ENCODE assay signal across 14 cellular contexts in genomic region chr20:62030357-62030756, GRCh38. TPM values are rescaled to one million over a fixed set of nuclear protein-coding genes. Genes with fewer than 3 reads are reported as not detected.
DNase-seq lines count a peak whose midpoint lies in the region; ATAC-seq, FAIRE-seq and TF ChIP-seq lines count a peak whose summit lies in the region.
"Had no signal": no experiment of that assay in that cellular context is flagged by ENCODE, and none has a peak within 500 bp of the region (broad histone marks: within the 10 kb centered on the region; RNA-seq: fewer than 3 reads in every experiment).

No MANE protein-coding gene starts in this region.

- peaks cover 8% of the 10 kb centered on the region for H3K4me1 ChIP-seq in keratinocyte (ENCODE audit: control insufficient read depth, extremely low read depth, insufficient read depth, low read length)
- peaks cover 23% of the 10 kb centered on the region for H3K4me1 ChIP-seq in upper lobe of right lung

- no peak for FAIRE-seq in keratinocyte (lab: Jason Lieb, UNC)

- peaks cover 15% of the 10 kb centered on the region for H4K20me1 ChIP-seq in keratinocyte (ENCODE audit: control insufficient read depth, extremely low read depth, insufficient read depth, low read length)

- H3K79me2 ChIP-seq in keratinocyte (ENCODE audit: control insufficient read depth, insufficient read depth, low read length), result peaks cover 67% of the 10 kb centered on the region

- DNase-seq in natural killer cell, result no peak
- DNase-seq in natural killer cell treated with Interleukin-12 subunit alpha and Interleukin-12 subunit beta and Interleukin-15 and Interleukin-18, amount 100 ng/mL, for 72 hours (ENCODE audit: low spot score), result no peak
- no peak for DNase-seq in activated CD4-positive, alpha-beta memory T cell treated with anti-CD3 and anti-CD28 coated beads for 36 hours
- DNase-seq in keratinocyte (ENCODE audit: low read depth, low spot score), result no peak
- DNase-seq in GM13977 (ENCODE audit: low spot score), result no peak
- no peak for DNase-seq in upper lobe of right lung
- DNase-seq: activated CD8-positive, alpha-beta memory T cell treated with anti-CD3 and anti-CD28 coated beads for 24 hours; caudate nucleus; NCI-H2081 treated with DMSO at 0.1 percent for 48 hours; NCI-H748 treated with DMSO at 0.1 percent for 48 hours; nephron progenitor cell; thyroid gland had no signal

- H3K4me3 ChIP-seq in keratinocyte (ENCODE audit: control insufficient read depth in 2 of 3, extremely low read depth in 1 of 3, insufficient read depth in 2 of 3, low read depth in 1 of 3, low read length in 3 of 3), result no peak overlapping the region
- no peak overlapping the region for H3K4me3 ChIP-seq in upper lobe of right lung
- H3K4me3 ChIP-seq: thyroid gland had no signal

- ATAC-seq in natural killer cell, result no peak
- ATAC-seq in natural killer cell treated with Interleukin-12 subunit alpha and Interleukin-12 subunit beta and Interleukin-15 and Interleukin-18, amount 100 ng/mL, for 72 hours, result no peak
- no peak for ATAC-seq in GM21423 (IDR thresholded peaks at IDR 0.05; ENCODE audit: unreplicated experiment)
- ATAC-seq in upper lobe of right lung, result no peak
- ATAC-seq in GM19467 (IDR thresholded peaks at IDR 0.05; ENCODE audit: unreplicated experiment), result no peak

- H3K9ac ChIP-seq in keratinocyte (ENCODE audit: control insufficient read depth, extremely low read depth, insufficient read depth, low read length), result no peak overlapping the region

- dilution Hi-C loops in keratinocyte (cut with MboI; ENCODE audit: extremely low pct_ligation_motif_present, low sequenced_read_pairs), result no loop called here

- H3K9me3 Mint-ChIP-seq in natural killer cell, result no peaks in the 10 kb centered on the region
- no peaks in the 10 kb centered on the region for H3K9me3 Mint-ChIP-seq in natural killer cell treated with Interleukin-12 subunit alpha and Interleukin-12 subunit beta and Interleukin-15 and Interleukin-18, amount 100 ng/mL, for 72 hours
- H3K9me3 Mint-ChIP-seq in activated CD4-positive, alpha-beta memory T cell treated with anti-CD3 and anti-CD28 coated beads for 36 hours, result no peaks in the 10 kb centered on the region

- no peaks in the 10 kb centered on the region for H3K36me3 Mint-ChIP-seq in natural killer cell
- H3K36me3 Mint-ChIP-seq in natural killer cell treated with Interleukin-12 subunit alpha and Interleukin-12 subunit beta and Interleukin-15 and Interleukin-18, amount 100 ng/mL, for 72 hours, result no peaks in the 10 kb centered on the region
- H3K36me3 Mint-ChIP-seq in activated CD4-positive, alpha-beta memory T cell treated with anti-CD3 and anti-CD28 coated beads for 36 hours, result no peaks in the 10 kb centered on the region

- peaks cover 2% of the 10 kb centered on the region for H3K9me1 ChIP-seq in keratinocyte (ENCODE audit: control insufficient read depth, extremely low read depth, insufficient read depth, low read length)

- H2AFZ ChIP-seq in keratinocyte (ENCODE audit: control insufficient read depth, low read length), result no peak overlapping the region

- H3K27me3 Mint-ChIP-seq in natural killer cell (ENCODE audit: low read depth in 2 of 2), result no peaks in the 10 kb centered on the region
- no peaks in the 10 kb centered on the region for H3K27me3 Mint-ChIP-seq in natural killer cell treated with Interleukin-12 subunit alpha and Interleukin-12 subunit beta and Interleukin-15 and Interleukin-18, amount 100 ng/mL, for 72 hours
- H3K27me3 Mint-ChIP-seq in activated CD4-positive, alpha-beta memory T cell treated with anti-CD3 and anti-CD28 coated beads for 36 hours, result no peaks in the 10 kb centered on the region

- no peak overlapping the region for H3K27ac ChIP-seq in keratinocyte (ENCODE audit: control insufficient read depth, insufficient read depth, low read length)
- H3K27ac ChIP-seq in upper lobe of right lung, result no peak overlapping the region
- H3K27ac ChIP-seq: thyroid gland had no signal

- H3K4me3 Mint-ChIP-seq in natural killer cell, result no peak overlapping the region
- H3K4me3 Mint-ChIP-seq in natural killer cell treated with Interleukin-12 subunit alpha and Interleukin-12 subunit beta and Interleukin-15 and Interleukin-18, amount 100 ng/mL, for 72 hours, result no peak overlapping the region
- H3K4me3 Mint-ChIP-seq in activated CD4-positive, alpha-beta memory T cell treated with anti-CD3 and anti-CD28 coated beads for 36 hours, result peak overlapping the region; percentile 13
- H3K4me3 Mint-ChIP-seq: nephron progenitor cell had no signal

- POLR2A ChIA-PET in activated CD4-positive, alpha-beta memory T cell treated with anti-CD3 and anti-CD28 coated beads for 36 hours (lab: Charles Lee), result no interaction called here

- H3K36me3 ChIP-seq in keratinocyte (ENCODE audit: control insufficient read depth in 2 of 2, extremely low read depth in 1 of 2, insufficient read depth in 2 of 2, low read length in 2 of 2) (no peaks in the 10 kb centered on the region), upper lobe of right lung (no peaks in the 10 kb centered on the region)
- H3K36me3 ChIP-seq: thyroid gland had no signal

- in situ Hi-C loops in GM13977 (cut with MboI; ENCODE audit: low pct_unique_long_range_greater_than_20kb, low sequenced_read_pairs, unreplicated experiment), result no loop called here

- H3K27me3 ChIP-seq in keratinocyte (ENCODE audit: control insufficient read depth, extremely low read depth, insufficient read depth, low read length) (no peaks in the 10 kb centered on the region), upper lobe of right lung (no peaks in the 10 kb centered on the region)
- H3K27me3 ChIP-seq: thyroid gland had no signal

- H3K27ac Mint-ChIP-seq in natural killer cell, result peak overlapping the region; percentile 47 to 81
- peak overlapping the region in 1 of 2 donors; percentile 83 for H3K27ac Mint-ChIP-seq in natural killer cell treated with Interleukin-12 subunit alpha and Interleukin-12 subunit beta and Interleukin-15 and Interleukin-18, amount 100 ng/mL, for 72 hours
- peak overlapping the region; percentile 82 for H3K27ac Mint-ChIP-seq in activated CD4-positive, alpha-beta memory T cell treated with anti-CD3 and anti-CD28 coated beads for 36 hours
- H3K27ac Mint-ChIP-seq: nephron progenitor cell had no signal

- peaks cover 61 to 62% of the 10 kb centered on the region in 2 donors for H3K4me1 Mint-ChIP-seq in natural killer cell
- peaks cover 49 to 58% of the 10 kb centered on the region in 2 donors for H3K4me1 Mint-ChIP-seq in natural killer cell treated with Interleukin-12 subunit alpha and Interleukin-12 subunit beta and Interleukin-15 and Interleukin-18, amount 100 ng/mL, for 72 hours (ENCODE audit: low read depth in 2 of 2)
- peaks cover 50% of the 10 kb centered on the region for H3K4me1 Mint-ChIP-seq in activated CD4-positive, alpha-beta memory T cell treated with anti-CD3 and anti-CD28 coated beads for 36 hours (ENCODE audit: low read depth)

- CTCF ChIA-PET in activated CD4-positive, alpha-beta memory T cell treated with anti-CD3 and anti-CD28 coated beads for 36 hours (lab: Charles Lee), result no interaction called here

- no peak for TF ChIP-seq CTCF in natural killer cell (IDR thresholded peaks at IDR 0.05)
- TF ChIP-seq CTCF in keratinocyte (optimal IDR thresholded peaks at IDR 0.05 in 1 of 3, IDR thresholded peaks at IDR 0.05 in 1 of 3, conservative IDR thresholded peaks at IDR 0.05 in 1 of 3; ENCODE audit: extremely low read depth in 1 of 3, insufficient read depth in 2 of 3, low read length in 3 of 3), result no peak
- TF ChIP-seq CTCF in GM13977 (IDR thresholded peaks at IDR 0.05; ENCODE audit: extremely low read depth, insufficient read depth, missing control alignments), result no peak
- TF ChIP-seq CTCF in upper lobe of right lung (IDR thresholded peaks at IDR 0.05), result no peak

- H3K4me2 ChIP-seq in keratinocyte (ENCODE audit: control insufficient read depth, extremely low read depth, insufficient read depth, low read depth, low read length), result peak overlapping the region; percentile 30

- intact Hi-C loops in natural killer cell (cut with micrococcal nuclease), result no loop called here
- intact Hi-C loops in activated CD4-positive, alpha-beta memory T cell treated with anti-CD3 and anti-CD28 coated beads for 36 hours (cut with micrococcal nuclease), result no loop called here
- intact Hi-C loops in upper lobe of right lung (cut with DNase I), result no loop called here

- H3K9me3 ChIP-seq in keratinocyte (ENCODE audit: control insufficient read depth, low read depth, low read length), result no peaks in the 10 kb centered on the region
- no peaks in the 10 kb centered on the region for H3K9me3 ChIP-seq in upper lobe of right lung
- H3K9me3 ChIP-seq: thyroid gland had no signal

RNA-seq across cellular contexts. Expression of gene TAF4, which starts 35.3 kb away (rescaled TPM):
- 10 to 100 TPM; 30.0 to 35.1 (median 30.3) TPM for total RNA-seq in natural killer cell
- total RNA-seq in natural killer cell treated with Interleukin-12 subunit alpha and Interleukin-12 subunit beta and Interleukin-15 and Interleukin-18, amount 100 ng/mL, for 72 hours, result 10 to 100 TPM; 22.2 to 53.6 TPM
- 10 to 100 TPM; 15.3 to 17.0 TPM for total RNA-seq in activated CD4-positive, alpha-beta memory T cell treated with anti-CD3 and anti-CD28 coated beads for 36 hours
- polyA plus RNA-seq in keratinocyte, result 2.0 to 4.4 TPM (median 3.3 TPM) in 3 replicates
- 8.8 TPM for polyA plus RNA-seq in keratinocyte (2011; ENCODE audit: low read depth)
- polyA plus RNA-seq in keratinocyte (2011; cell fraction: cytosol; rRNA removed), result 3.3 and 4.3 TPM in 2 replicates
- polyA plus RNA-seq in keratinocyte (2011; cell fraction: nucleus; rRNA removed), result 10.5 and 11.0 TPM in 2 replicates
- polyA plus RNA-seq in keratinocyte (2012; ENCODE audit: low replicate concordance), result 5.0 and 8.0 TPM in 2 replicates
- polyA minus RNA-seq in keratinocyte, result 1.2 to 4.5 TPM (median 3.7 TPM) in 3 replicates
- polyA minus RNA-seq in keratinocyte (2011; cell fraction: cytosol; rRNA and poly(A)+ RNA removed), result 4.6 TPM
- polyA minus RNA-seq in keratinocyte (2011; cell fraction: nucleus; rRNA and poly(A)+ RNA removed), result 6.0 and 7.5 TPM in 2 replicates
- total RNA-seq in upper lobe of right lung, result 19.6 TPM
